In the genomic region with DNA sequence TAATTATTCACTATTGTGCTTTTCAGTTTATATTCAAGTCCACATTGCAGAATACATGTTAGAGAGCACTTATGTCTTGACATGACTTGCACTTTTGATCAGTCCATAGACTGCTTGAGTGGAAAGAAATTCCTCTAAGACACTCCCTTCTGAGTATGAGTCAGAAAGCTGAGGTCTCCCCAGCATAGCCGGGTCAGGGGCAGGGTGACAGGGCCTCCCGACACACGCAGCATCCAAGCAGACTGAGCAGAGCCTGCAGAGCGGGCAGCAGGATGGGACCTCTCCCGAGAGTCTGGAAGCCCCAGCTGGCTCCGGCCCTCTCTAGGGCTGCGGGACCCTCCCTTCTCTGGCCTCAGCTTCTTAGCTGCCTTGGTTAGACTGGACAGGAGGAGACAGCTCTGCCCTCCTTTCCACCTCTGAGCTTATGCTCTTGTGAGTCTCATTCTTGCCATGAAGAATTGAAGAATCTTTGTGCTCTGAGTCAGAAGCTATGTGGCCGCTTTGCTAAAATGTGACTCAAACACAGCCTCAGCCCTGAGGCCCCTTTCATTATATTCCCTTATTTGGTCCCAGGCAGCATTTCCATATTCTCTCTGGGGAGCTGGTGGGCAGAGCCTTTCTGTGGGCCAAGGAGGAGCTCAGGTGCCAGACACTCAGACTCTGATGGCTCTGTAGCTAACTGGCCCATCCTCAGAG, we compare ENCODE assay signal across 8 cellular contexts. TPM values are rescaled to one million over a fixed set of nuclear protein-coding genes. Genes with fewer than 3 reads are reported as not detected.
DNase-seq lines count a peak whose midpoint lies in the region; ATAC-seq, FAIRE-seq and TF ChIP-seq lines count a peak whose summit lies in the region.

No MANE protein-coding gene starts in this region.

- no peak overlapping the region for H3K56ac ChIP-seq in H1 (replicated peaks; ENCODE audit: insufficient read length, low read depth, low read length)

- TF ChIP-seq POLR2A in GM12892 (IDR thresholded peaks at IDR 0.05; ENCODE audit: low read depth, low read length) (peak; percentile 23; the same call in 1 of the 2 replicates), H1 (IDR thresholded peaks at IDR 0.05; ENCODE audit: control extremely low read depth in 1 of 2, low read depth in 2 of 2, low read length in 2 of 2) (no peak)

- no peaks in the 10 kb centered on the region for H3K23me2 ChIP-seq in H1 (ENCODE audit: low read depth, low read length)

- no peak for DNase-seq in GM12892 (ENCODE audit: insufficient read length)
- DNase-seq in NT2/D1 (ENCODE audit: low read depth, low spot score) = peak; percentile 75
- DNase-seq in H1 (ENCODE audit: low read depth in 1 of 2, low spot score in 2 of 2) = no peak
- peak; percentile 10 for DNase-seq in occipital lobe (lab: John Stamatoyannopoulos, UW)
- no peak for DNase-seq in activated gamma-delta T cell treated with Interleukin-2 at 50 U/mL for 16 hours
- DNase-seq in BE2C = no peak
- no peak for DNase-seq in NOMO-1 (lab: John Stamatoyannopoulos, UW; ENCODE audit: unreplicated experiment in 2 of 2)

- H3K27me3 ChIP-seq in NT2/D1 (ENCODE audit: insufficient read depth, insufficient read length) = no peaks in the 10 kb centered on the region
- H3K27me3 ChIP-seq in H1 (replicated peaks in 1 of 4; ENCODE audit: control insufficient read depth in 3 of 4, extremely low read depth in 1 of 4, insufficient read depth in 3 of 4, low read length in 3 of 4) = no peaks in the 10 kb centered on the region
- H3K27me3 ChIP-seq in BE2C = no peaks in the 10 kb centered on the region

- FAIRE-seq in GM12892 (lab: Jason Lieb, UNC) (no peak), H1 (lab: Jason Lieb, UNC) (no peak)

- H2AK5ac ChIP-seq in H1 (ENCODE audit: low read depth, low read length) = no peak overlapping the region

- no peak overlapping the region for H3K27ac ChIP-seq in H1 (ENCODE audit: low read depth, low read length)

- H2BK15ac ChIP-seq in H1 (ENCODE audit: low read length) = no peak overlapping the region

- H2BK5ac ChIP-seq in H1 (ENCODE audit: low read depth, low read length) = no peak overlapping the region

- H2AFZ ChIP-seq in H1 (ENCODE audit: low read length) = 0 out of 2 replicates have a peak overlapping the region, but pooled peaks have one; percentile 16

- H4K8ac ChIP-seq in H1 (ENCODE audit: extremely low read depth, insufficient read depth, low read length) = peak overlapping the region; percentile 58; the same call in 1 of the 2 replicates

- peaks cover 13% of the 10 kb centered on the region for H3K4me1 ChIP-seq in NT2/D1 (ENCODE audit: insufficient read depth, insufficient read length)
- H3K4me1 ChIP-seq in H1 (replicated peaks in 1 of 4; ENCODE audit: control insufficient read depth in 3 of 4, insufficient read depth in 4 of 4, low read length in 3 of 4) = peaks cover 0 to 2% (median 0%) of the 10 kb centered on the region in 4 experiments; a peak in 2 of 7 replicates
- peaks cover 2% of the 10 kb centered on the region; the same call in 1 of the 2 replicates for H3K4me1 ChIP-seq in BE2C

- no peak overlapping the region for H2BK20ac ChIP-seq in H1 (ENCODE audit: low read length)

- no peak overlapping the region for H3K23ac ChIP-seq in H1 (ENCODE audit: insufficient read length)

- CTCF ChIA-PET in H1 (lab: Charles Lee; ENCODE audit: partially characterized antibody) = interaction anchor here (0.6 to 5.8 kb wide), 8 partner anchors 17 to 559 kb away, joined by 3 to 67 read pairs (median 4); partner anchors contain the start of gene TLR5

- H4K5ac ChIP-seq in H1 (ENCODE audit: insufficient read length, low read depth, low read length) = no peak overlapping the region

- TF ChIP-seq EP300 in H1 (IDR thresholded peaks at IDR 0.05; ENCODE audit: borderline replicate concordance in 1 of 2, low read depth in 2 of 2, low read length in 2 of 2) = no peak

- H3K4ac ChIP-seq in H1 (replicated peaks; ENCODE audit: insufficient read length, low read depth, low read length) = no peak overlapping the region

- no peaks in the 10 kb centered on the region for H3K79me1 ChIP-seq in H1 (ENCODE audit: low read depth, low read length)

- no peak overlapping the region for H3K4me2 ChIP-seq in H1 (ENCODE audit: insufficient read depth in 1 of 2, low read depth in 2 of 2, low read length in 2 of 2)

- H2BK120ac ChIP-seq in H1 (replicated peaks; ENCODE audit: low read depth, low read length) = no peak overlapping the region

- no peak overlapping the region for H4K91ac ChIP-seq in H1 (replicated peaks; ENCODE audit: insufficient read length, low read length)

- no peak for TF ChIP-seq RAD21 in H1 (IDR thresholded peaks at IDR 0.05 in 1 of 2, conservative IDR thresholded peaks at IDR 0.05 in 1 of 2; ENCODE audit: low read depth in 2 of 2, low read length in 2 of 2)

- ATAC-seq in HG02852 (IDR thresholded peaks at IDR 0.05; ENCODE audit: unreplicated experiment) = no peak

- H3K18ac ChIP-seq in H1 (ENCODE audit: extremely low read depth, low read length) = no peak overlapping the region

- H3K9me3 ChIP-seq in NT2/D1 (ENCODE audit: insufficient read depth, low read length) (no peaks in the 10 kb centered on the region), H1 (ENCODE audit: insufficient read depth in 2 of 2, low read depth in 1 of 2, low read length in 1 of 2) (no peaks in the 10 kb centered on the region), BE2C (no peaks in the 10 kb centered on the region)

- H4K20me1 ChIP-seq in H1 (replicated peaks in 1 of 2; ENCODE audit: control insufficient read depth in 1 of 2, insufficient read depth in 2 of 2, low read length in 2 of 2) = no peaks in the 10 kb centered on the region

- no peak overlapping the region for H3K14ac ChIP-seq in H1 (ENCODE audit: insufficient read length)

- POLR2A ChIA-PET in H1 (lab: Charles Lee; ENCODE audit: partially characterized antibody) = interaction anchor here (1.2 to 1.6 kb wide), 2 partner anchors 10 to 47 kb away, joined by 3 to 5 read pairs; no protein-coding TSS in a partner anchor

- TF ChIP-seq CTCF in H1 (IDR thresholded peaks at IDR 0.05; ENCODE audit: control extremely low read depth in 1 of 3, insufficient read depth in 1 of 3, low read depth in 1 of 3, low read length in 3 of 3) (no peak), BE2C (IDR thresholded peaks at IDR 0.05; ENCODE audit: low read depth, low read length) (no peak)

- no peaks in the 10 kb centered on the region for H3K36me3 ChIP-seq in NT2/D1 (ENCODE audit: insufficient read depth, insufficient read length, low read length)
- no peaks in the 10 kb centered on the region for H3K36me3 ChIP-seq in H1 (ENCODE audit: control insufficient read depth in 2 of 4, insufficient read depth in 4 of 4, low read length in 3 of 4)
- no peaks in the 10 kb centered on the region for H3K36me3 ChIP-seq in BE2C

- H3K9ac ChIP-seq in NT2/D1 (ENCODE audit: insufficient read length, low read depth) (no peak overlapping the region), H1 (replicated peaks in 1 of 4; ENCODE audit: extremely low read depth in 1 of 4, low read depth in 3 of 4, low read length in 3 of 4) (0 out of 7 replicates have a peak overlapping the region, but pooled peaks of 1 of the 4 experiments have one; percentile 29)

- H3K4me3 ChIP-seq in NT2/D1 (ENCODE audit: insufficient read length, low read depth) = no peak overlapping the region
- no peak overlapping the region for H3K4me3 ChIP-seq in H1 (ENCODE audit: extremely low read depth in 1 of 4, insufficient read depth in 2 of 4, low read depth in 3 of 4, low read length in 4 of 4)
- H3K4me3 ChIP-seq in BE2C (ENCODE audit: low read depth, low read length) = no peak overlapping the region

- no peaks in the 10 kb centered on the region for H3K79me2 ChIP-seq in H1 (ENCODE audit: control insufficient read depth in 1 of 2, insufficient read depth in 2 of 2, low read length in 2 of 2)

- 80% methylated on average over 8 of the region's 8 CpGs; no CpG with 5 or more reads in 1 of the 2 experiments for WGBS in H1 (ENCODE audit: extremely low coverage in 1 of 2, insufficient coverage in 1 of 2, insufficient read length in 1 of 2, insufficient replicate concordance in 2 of 2, low coverage in 1 of 2, low lambda C conversion rate in 2 of 2, missing lambda C conversion rate in 1 of 2), 2 experiments

- H2BK12ac ChIP-seq in H1 (ENCODE audit: low read depth, low read length) = no peak overlapping the region

TF ChIP-seq in H1, 55 proteins besides CTCF, POLR2A, EP300 and RAD21 (continues in another document):
- TF ChIP-seq, protein P1, sequence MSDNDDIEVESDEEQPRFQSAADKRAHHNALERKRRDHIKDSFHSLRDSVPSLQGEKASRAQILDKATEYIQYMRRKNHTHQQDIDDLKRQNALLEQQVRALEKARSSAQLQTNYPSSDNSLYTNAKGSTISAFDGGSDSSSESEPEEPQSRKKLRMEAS (IDR thresholded peaks at IDR 0.05) = no peak
- no peak for TF ChIP-seq CREB1 (IDR thresholded peaks at IDR 0.05)
- peak; percentile 46; the same call in 1 of the 2 replicates for TF ChIP-seq SRF (IDR thresholded peaks at IDR 0.05; ENCODE audit: low read depth, low read length)
- TF ChIP-seq CHD2 (IDR thresholded peaks at IDR 0.05; ENCODE audit: low read length) = no peak

RNA-seq across cellular contexts. Expression of gene CAPN2, which starts 11.2 kb away (rescaled TPM):
- polyA plus RNA-seq in GM12892 (2012; ENCODE audit: missing spikeins) = 43.2 TPM
- total RNA-seq in H1 (2021; fragmentation: NEBNext Ultra II Directional; extraction: Animal tissue kit (Norgen Biotek cat#: 25700)) = 9.2 and 9.4 TPM in 2 replicates
- 9.1 and 10.3 TPM in 2 replicates for polyA plus RNA-seq in H1 (2011; rRNA removed)
- polyA plus RNA-seq in H1 (2011; cell fraction: cytosol; rRNA removed) = 12.1 TPM
- polyA plus RNA-seq in H1 (2011; cell fraction: nucleus; rRNA removed) = 18.7 TPM
- 16.8 to 24.6 TPM (median 19.6 TPM) in 4 replicates for polyA plus RNA-seq in H1 (2012, experiment 1 of 2)
- polyA plus RNA-seq in H1 (2012, experiment 2 of 2) = 2.8 TPM
- polyA plus RNA-seq in H1 (2013, experiment 1 of 2) = 8.5 TPM
- 8.5 TPM for polyA plus RNA-seq in H1 (2013, experiment 2 of 2)
- polyA minus RNA-seq in H1 (2011; rRNA and poly(A)+ RNA removed) = 10.8 and 24.0 TPM in 2 replicates
- 15.3 TPM for polyA minus RNA-seq in H1 (2011; cell fraction: cytosol; rRNA and poly(A)+ RNA removed)
- 12.7 TPM for polyA minus RNA-seq in H1 (2011; cell fraction: nucleus; rRNA and poly(A)+ RNA removed)
- total RNA-seq in occipital lobe = 41.5 TPM
- polyA plus RNA-seq in BE2C (2012; ENCODE audit: insufficient read depth, insufficient read length, low read depth) = 66.5 TPM

RNA-seq across cellular contexts. Expression of gene CAPN8, which starts 35.6 kb away (rescaled TPM):
- 0.66 TPM for polyA plus RNA-seq in GM12892 (2012; ENCODE audit: missing spikeins)
- total RNA-seq in H1 (2021; fragmentation: NEBNext Ultra II Directional; extraction: Animal tissue kit (Norgen Biotek cat#: 25700)) = 0.26 TPM in 1 of 2 replicates, not detected in the other
- 0.20 TPM in 1 of 2 replicates, not detected in the other for polyA plus RNA-seq in H1 (2011; rRNA removed)
- polyA plus RNA-seq in H1 (2011; cell fraction: cytosol; rRNA removed) = not detected
- 0.48 TPM for polyA plus RNA-seq in H1 (2011; cell fraction: nucleus; rRNA removed)
- 0.19 TPM in 1 of 4 replicates, not detected in the others for polyA plus RNA-seq in H1 (2012, experiment 1 of 2)
- polyA plus RNA-seq in H1 (2012, experiment 2 of 2) = not detected
- polyA plus RNA-seq in H1 (2013, experiment 1 of 2) = not detected
- not detected for polyA plus RNA-seq in H1 (2013, experiment 2 of 2)
- not detected in 2 replicates for polyA minus RNA-seq in H1 (2011; rRNA and poly(A)+ RNA removed)
- polyA minus RNA-seq in H1 (2011; cell fraction: cytosol; rRNA and poly(A)+ RNA removed) = not detected
- not detected for polyA minus RNA-seq in H1 (2011; cell fraction: nucleus; rRNA and poly(A)+ RNA removed)
- total RNA-seq in occipital lobe = not detected
- not detected for polyA plus RNA-seq in BE2C (2012; ENCODE audit: insufficient read depth, insufficient read length, low read depth)

Comparison
In these comparisons a context has a peak if more than half of its experiments do, and no peak if none do; other contexts are left out.
1. DNase-seq: peak in NT2/D1 (single experiment) and occipital lobe (single experiment); none in GM12892 (single experiment), H1 (0 of 2), activated gamma-delta T cell treated with Interleukin-2 at 50 U/mL for 16 hours (single experiment), BE2C (single experiment) and NOMO-1 (0 of 2).